15 cellular contexts compared by ENCODE assay signal in the genomic region with DNA sequence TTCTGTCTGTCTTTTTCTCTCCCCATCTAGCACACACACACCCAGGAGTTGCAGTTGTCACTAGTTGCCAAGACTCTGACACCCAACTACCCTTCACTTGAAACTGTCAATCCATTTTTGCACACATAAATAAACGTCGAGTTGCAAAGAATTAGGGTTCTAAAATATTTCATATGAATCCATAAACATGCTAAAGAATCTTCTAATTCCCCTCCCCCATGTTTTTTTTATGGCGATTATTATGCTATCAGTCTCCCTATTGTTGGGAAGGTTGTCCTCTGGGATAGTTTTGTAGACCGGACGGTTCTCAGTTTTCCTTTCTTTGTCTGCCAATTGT.
A peak's percentile ranks its signal among the peaks of the same experiment; 100 is the strongest.
DNase-seq lines count a peak whose midpoint lies in the region; ATAC-seq, FAIRE-seq and TF ChIP-seq lines count a peak whose summit lies in the region.
"Had no signal": no experiment of that assay in that cellular context is flagged by ENCODE, and none has a peak within 500 bp of the region (broad histone marks: within the 10 kb centered on the region; RNA-seq: fewer than 3 reads in every experiment).

No MANE protein-coding gene starts in this region.

- no peak overlapping the region for H3K27ac Mint-ChIP-seq in nephron progenitor cell
- H3K27ac Mint-ChIP-seq: effector memory CD8-positive, alpha-beta T cell; progenitor cell of endocrine pancreas had no signal

- no peak for TF ChIP-seq CTCF in parathyroid adenoma (IDR thresholded peaks at IDR 0.05)
- TF ChIP-seq CTCF in nephron progenitor cell (IDR thresholded peaks at IDR 0.05) = no peak

- intact Hi-C loops in right cardiac atrium (cut with DNase I) (loop anchor here in 2 of 4 donors (10.0 kb wide), 4 partner anchors 121 to 651 kb away; no protein-coding TSS in a partner anchor), cardiac septum (cut with DNase I) (loop anchor here (5.0 to 10.0 kb wide), 4 partner anchors 341 to 908 kb away; no protein-coding TSS in a partner anchor)

- H3K36me3 Mint-ChIP-seq in nephron progenitor cell (ENCODE audit: low read depth) = no peaks in the 10 kb centered on the region

- peak overlapping the region; percentile 9 for H3K4me2 ChIP-seq in parathyroid adenoma (ENCODE audit: low read length)
- H3K4me2 ChIP-seq: SK-N-SH had no signal

- peaks cover 4% of the 10 kb centered on the region for H3K27me3 Mint-ChIP-seq in nephron progenitor cell (ENCODE audit: low read depth, poor library complexity)
- H3K27me3 Mint-ChIP-seq: effector memory CD8-positive, alpha-beta T cell had no signal

- DNase-seq in right cardiac atrium = no peak
- DNase-seq in cardiac septum (ENCODE audit: low spot score) = no peak
- DNase-seq in cerebellar cortex (ENCODE audit: low spot score) = peak; percentile 14
- DNase-seq in urothelium cell line (ENCODE audit: low spot score) = no peak
- DNase-seq in RCC 7860 (ENCODE audit: low spot score) = no peak
- no peak for DNase-seq in nephron progenitor cell
- no peak for DNase-seq in SHP77 (lab: John Stamatoyannopoulos, UW)
- DNase-seq: activated CD4-positive, alpha-beta T cell treated with anti-CD3 and anti-CD28 coated beads for 48 hours; activated naive CD4-positive, alpha-beta T cell treated with Interleukin-2 at 50 U/mL for 16 hours; effector memory CD8-positive, alpha-beta T cell; SK-N-SH; stimulated activated CD4-positive, alpha-beta T cell treated with anti-CD3 and anti-CD28 coated beads, Interleukin-15, amount 100 ng/mL, for 24 hours; stimulated activated naive CD4-positive, alpha-beta T cell treated with Interleukin-2 at 50 U/mL for 16 hours had no signal

- H3K9me3 Mint-ChIP-seq in nephron progenitor cell = no peaks in the 10 kb centered on the region

- H2AFZ ChIP-seq in parathyroid adenoma = no peak overlapping the region

- H3K27me3 ChIP-seq in right cardiac atrium (ENCODE audit: control insufficient read depth, insufficient read depth) = no peaks in the 10 kb centered on the region
- H3K27me3 ChIP-seq in parathyroid adenoma (ENCODE audit: control insufficient read depth, insufficient read depth, low read length) = no peaks in the 10 kb centered on the region

- H3K4me1 Mint-ChIP-seq in nephron progenitor cell = peaks cover 26% of the 10 kb centered on the region

- H3K4me1 ChIP-seq in right cardiac atrium (ENCODE audit: control insufficient read depth, insufficient read depth, low read length) = no peaks in the 10 kb centered on the region
- no peaks in the 10 kb centered on the region for H3K4me1 ChIP-seq in parathyroid adenoma

- no peak overlapping the region for H3K4me3 Mint-ChIP-seq in nephron progenitor cell
- H3K4me3 Mint-ChIP-seq: effector memory CD8-positive, alpha-beta T cell had no signal

- H3K36me3 ChIP-seq in parathyroid adenoma (ENCODE audit: control insufficient read depth, insufficient read depth, low read length) = no peaks in the 10 kb centered on the region

- ATAC-seq in right cardiac atrium = peak in 1 of 2 donors; percentile 50
- ATAC-seq: effector memory CD8-positive, alpha-beta T cell had no signal

- H3K9me3 ChIP-seq in right cardiac atrium (ENCODE audit: control insufficient read depth, low read length) = no peaks in the 10 kb centered on the region
- H3K9me3 ChIP-seq in parathyroid adenoma (ENCODE audit: control insufficient read depth, low read length) = no peaks in the 10 kb centered on the region
- H3K9me3 ChIP-seq: SK-N-SH had no signal

- H3K9ac ChIP-seq in parathyroid adenoma = no peak overlapping the region
- H3K9ac ChIP-seq: SK-N-SH had no signal

- no peak for FAIRE-seq in urothelium cell line (lab: Jason Lieb, UNC)
- FAIRE-seq in RCC 7860 (lab: Jason Lieb, UNC) = no peak

- WGBS in right cardiac atrium = 34% methylated on average over 5 of the region's 5 CpGs

- H3K27ac ChIP-seq in right cardiac atrium (ENCODE audit: low read length) (peak overlapping the region; percentile 81), parathyroid adenoma (no peak overlapping the region)

- no peak overlapping the region for H3K4me3 ChIP-seq in right cardiac atrium (ENCODE audit: low read length)
- no peak overlapping the region for H3K4me3 ChIP-seq in parathyroid adenoma (ENCODE audit: low read depth, low read length)

- H3K79me2 ChIP-seq in parathyroid adenoma = no peaks in the 10 kb centered on the region
